7 cellular contexts compared by ENCODE assay signal in the genomic region with DNA sequence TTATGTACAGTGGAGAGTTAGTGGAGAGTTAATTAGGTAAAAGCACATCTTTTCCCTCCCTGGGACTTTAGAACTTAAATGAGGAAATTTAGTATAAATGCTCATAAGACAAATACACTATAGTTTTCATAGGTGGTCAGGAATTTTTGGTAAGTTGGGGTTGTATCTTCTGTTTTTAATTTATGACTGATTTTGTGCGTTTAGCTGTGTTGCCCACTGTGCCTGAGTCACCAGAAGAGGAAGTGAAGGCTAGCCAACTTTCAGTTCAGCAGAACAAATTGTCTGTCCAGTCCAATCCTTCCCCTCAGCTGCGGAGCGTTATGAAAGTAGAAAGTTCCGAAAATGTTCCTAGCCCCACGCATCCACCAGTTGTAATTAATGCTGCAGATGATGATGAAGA. TPM values are rescaled to one million over a fixed set of nuclear protein-coding genes. Genes with fewer than 3 reads are reported as not detected.
DNase-seq lines count a peak whose midpoint lies in the region; ATAC-seq, FAIRE-seq and TF ChIP-seq lines count a peak whose summit lies in the region.
"Not testable (repeated sequence)": the region's sequence is repeated elsewhere in the genome, so short reads cannot be mapped to it uniquely, and the experiment has no call there.

No MANE protein-coding gene starts in this region.

- H3K27me3 ChIP-seq in left lung; skeletal muscle satellite cell (ENCODE audit: control insufficient read depth, insufficient read depth, low read length): not testable (repeated sequence)

- H3K4me3 ChIP-seq in coronary artery: peak overlapping the region; percentile 22
- not testable (repeated sequence) for H3K4me3 ChIP-seq in left lung; skeletal muscle satellite cell (ENCODE audit: low read length)

- H3K9me3 ChIP-seq in left lung; skeletal muscle satellite cell (replicated peaks; ENCODE audit: low read length): not testable (repeated sequence)

- not testable (repeated sequence) for H3K9me3 Mint-ChIP-seq in activated naive CD8-positive, alpha-beta T cell (ENCODE audit: low read depth)

- not testable (repeated sequence) for TF ChIP-seq POLR2A in H54 (IDR thresholded peaks at IDR 0.05; ENCODE audit: low read depth, low read length)

- H3K36me3 Mint-ChIP-seq in activated naive CD8-positive, alpha-beta T cell: peaks cover 11% of the 10 kb centered on the region

- not testable (repeated sequence) for H3K4me3 Mint-ChIP-seq in activated naive CD8-positive, alpha-beta T cell

- intact Hi-C loops in left lung (cut with DNase I): not testable (repeated sequence)

- ATAC-seq in left lung: peak; percentile 68

- peak overlapping the region; percentile 50 for H3K4me2 ChIP-seq in skeletal muscle satellite cell (ENCODE audit: low read length)

- peak; percentile 57 for FAIRE-seq in H54 (lab: Jason Lieb, UNC)

- peak overlapping the region; percentile 31 to 60 for H3K27ac ChIP-seq in coronary artery
- peak overlapping the region in 1 of 2 donors; percentile 50 for H3K27ac ChIP-seq in left lung

- DNase-seq in H54 (ENCODE audit: insufficient read length, low spot score); coronary artery (ENCODE audit: low spot score); left lung: not testable (repeated sequence)
- DNase-seq in NOMO-1 treated with dmso at 0.1 percent for 144 hours (lab: John Stamatoyannopoulos, UW; ENCODE audit: unreplicated experiment) (peak; percentile 5), globus pallidus (ENCODE audit: low spot score) (peak; percentile 5)

- peak overlapping the region; percentile 23 for H3K27ac Mint-ChIP-seq in activated naive CD8-positive, alpha-beta T cell

- H3K4me1 Mint-ChIP-seq in activated naive CD8-positive, alpha-beta T cell (ENCODE audit: low read depth): peaks cover 13% of the 10 kb centered on the region

- not testable (repeated sequence) for TF ChIP-seq CTCF in coronary artery (IDR thresholded peaks at IDR 0.05); left lung (IDR thresholded peaks at IDR 0.05)

- not testable (repeated sequence) for H3K9ac ChIP-seq in skeletal muscle satellite cell (ENCODE audit: low read depth, low read length)

- H3K27me3 Mint-ChIP-seq in activated naive CD8-positive, alpha-beta T cell: not testable (repeated sequence)

- H3K4me1 ChIP-seq in left lung (peaks cover 0 to 17% of the 10 kb centered on the region in 2 donors), skeletal muscle satellite cell (ENCODE audit: control insufficient read depth, insufficient read depth, low read length) (peaks cover 15% of the 10 kb centered on the region)

- H3K36me3 ChIP-seq in left lung (peaks cover 8 to 92% of the 10 kb centered on the region in 2 donors), skeletal muscle satellite cell (ENCODE audit: insufficient read depth, low read length) (peaks cover 75% of the 10 kb centered on the region)

RNA-seq across cellular contexts. Expression of gene SNRPE, which starts 32.2 kb away (rescaled TPM):
- 10 to 100 TPM; 75.0 to 97.7 TPM for total RNA-seq in left lung
- total RNA-seq in skeletal muscle satellite cell (2012; rRNA removed): 81.9 and 84.2 TPM in 2 replicates

RNA-seq across cellular contexts. Expression of gene ZBED6, which starts 33.8 kb away (rescaled TPM):
- total RNA-seq in left lung: 10 to 100 TPM; 31.9 to 32.8 TPM
- total RNA-seq in skeletal muscle satellite cell (2012; rRNA removed): 14.2 and 17.5 TPM in 2 replicates

RNA-seq across cellular contexts. Expression of gene ZC3H11A, which starts 33.8 kb away (rescaled TPM):
- total RNA-seq in left lung: 10 to 100 TPM; 60.0 to 71.4 TPM
- total RNA-seq in skeletal muscle satellite cell (2012; rRNA removed): 64.2 and 74.0 TPM in 2 replicates
